Comparison of ENCODE assay signal across 6 cellular contexts in the genomic region with DNA sequence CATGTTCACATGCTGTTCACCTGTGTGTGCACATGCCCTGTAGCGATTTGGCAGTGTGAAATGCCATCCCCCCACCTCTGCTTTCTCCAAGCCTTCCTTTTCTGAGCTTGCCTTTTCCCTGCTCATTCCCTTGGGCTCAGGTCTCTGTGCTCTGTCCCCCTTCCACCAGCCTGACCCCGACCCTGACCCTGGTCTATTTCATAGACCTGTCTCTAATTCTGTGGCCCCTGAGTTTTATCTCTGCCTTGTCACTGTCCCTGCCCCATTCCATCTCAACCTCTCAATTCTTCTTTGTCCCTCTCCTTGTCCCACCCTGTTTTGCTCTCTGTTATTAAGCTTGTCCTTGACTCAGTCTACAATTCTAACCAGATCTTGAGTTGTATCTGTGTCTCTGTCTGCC. TPM values are rescaled to one million over a fixed set of nuclear protein-coding genes. Genes with fewer than 3 reads are reported as not detected.
DNase-seq lines count a peak whose midpoint lies in the region; ATAC-seq and TF ChIP-seq lines count a peak whose summit lies in the region.

No MANE protein-coding gene starts in this region.

- peak overlapping the region; percentile 62 for H3K4me3 Mint-ChIP-seq in T-helper 2 cell treated with Interferon-gamma antibody and Interleukin-4, amounts not matched to agents 5 μg/mL and 100 μg/mL, for 36 hours

- TF ChIP-seq CTCF in fibroblast of mammary gland (conservative IDR thresholded peaks at IDR 0.05; ENCODE audit: control insufficient read depth, insufficient read depth, low read depth, low read length) (no peak), stomach (IDR thresholded peaks at IDR 0.05) (no peak)

- H3K27ac Mint-ChIP-seq in T-helper 2 cell treated with Interferon-gamma antibody and Interleukin-4, amounts not matched to agents 5 μg/mL and 100 μg/mL, for 36 hours, result peak overlapping the region; percentile 7

- peaks cover 0 to 9% (median 0%) of the 10 kb centered on the region in 4 donors for H3K36me3 ChIP-seq in stomach

- no peak for DNase-seq in T-helper 2 cell treated with Interferon-gamma antibody and Interleukin-4, amounts not matched to agents 5 μg/mL and 100 μg/mL, for 36 hours (ENCODE audit: low spot score)
- no peak for DNase-seq in T-helper 2 cell
- DNase-seq in fibroblast of mammary gland (ENCODE audit: low read depth), result no peak
- DNase-seq in stomach, result no peak
- DNase-seq in activated CD4-positive, alpha-beta T cell treated with anti-CD3 and anti-CD28 coated beads, Interleukin-2, amount 50 U/mL, for 1 hour, result no peak

- H3K27me3 ChIP-seq in stomach, result no peaks in the 10 kb centered on the region

- no peak for TF ChIP-seq EP300 in stomach (IDR thresholded peaks at IDR 0.05)

- ATAC-seq in GM18511 (IDR thresholded peaks at IDR 0.05; ENCODE audit: unreplicated experiment), result no peak

- peaks cover 23 to 38% (median 31%) of the 10 kb centered on the region in 4 donors for H3K4me1 ChIP-seq in stomach

- H3K9me3 Mint-ChIP-seq in T-helper 2 cell treated with Interferon-gamma antibody and Interleukin-4, amounts not matched to agents 5 μg/mL and 100 μg/mL, for 36 hours, result no peaks in the 10 kb centered on the region

- TF ChIP-seq POLR2A in stomach (IDR thresholded peaks at IDR 0.05), result no peak

- H3K4me3 ChIP-seq in fibroblast of mammary gland (ENCODE audit: control insufficient read depth, low read depth, low read length) (peak overlapping the region; percentile 36), stomach (peak overlapping the region; percentile 53 to 59 (median 56))

- H3K36me3 Mint-ChIP-seq in T-helper 2 cell treated with Interferon-gamma antibody and Interleukin-4, amounts not matched to agents 5 μg/mL and 100 μg/mL, for 36 hours (ENCODE audit: low read depth), result peaks cover 2% of the 10 kb centered on the region

- 23 to 56% (median 46%) methylated on average over 2 of the region's 2 CpGs for WGBS in stomach, 5 donors

- H3K9me3 ChIP-seq in stomach, result no peaks in the 10 kb centered on the region

- peak overlapping the region; percentile 24 to 89 (median 88) for H3K27ac ChIP-seq in stomach

- no peaks in the 10 kb centered on the region for H3K27me3 Mint-ChIP-seq in T-helper 2 cell treated with Interferon-gamma antibody and Interleukin-4, amounts not matched to agents 5 μg/mL and 100 μg/mL, for 36 hours (ENCODE audit: low read depth)

- H3K4me1 Mint-ChIP-seq in T-helper 2 cell treated with Interferon-gamma antibody and Interleukin-4, amounts not matched to agents 5 μg/mL and 100 μg/mL, for 36 hours (ENCODE audit: low read depth), result peaks cover 24% of the 10 kb centered on the region

- intact Hi-C loops in stomach (cut with DNase I; ENCODE audit: low total_unique reads), result no loop called here

RNA-seq across cellular contexts. Expression of gene ARAP3, which starts 0.7 kb away (rescaled TPM):
- total RNA-seq in stomach, result 10 to 100 TPM in 1 of 5 donors, 1 to 10 TPM in 4; 2.3 to 11.9 (median 6.2) TPM
- 1 to 10 TPM; 4.3 to 6.3 (median 5.0) TPM for polyA plus RNA-seq in stomach

RNA-seq across cellular contexts. Expression of gene FCHSD1, which starts 30.1 kb away (rescaled TPM):
- 10 to 100 TPM; 12.3 to 66.5 (median 28.0) TPM for total RNA-seq in stomach
- polyA plus RNA-seq in stomach, result 1 to 10 TPM; 5.0 to 9.9 (median 9.0) TPM

RNA-seq across cellular contexts. Expression of gene RELL2, which starts 44.5 kb away (rescaled TPM):
- 1 to 10 TPM in 3 of 5 donors, under 1 TPM in 1, not detected in 1; 0.45 to 2.2 (median 1.1) TPM for total RNA-seq in stomach
- 1 to 10 TPM in 2 of 3 donors, under 1 TPM in 1; 0.61 to 4.9 (median 1.8) TPM for polyA plus RNA-seq in stomach

RNA-seq across cellular contexts. Expression of gene HDAC3, which starts 44.6 kb away (rescaled TPM):
- total RNA-seq in stomach, result 10 to 100 TPM; 37.1 to 64.3 (median 48.4) TPM
- 10 to 100 TPM; 34.7 to 51.8 (median 36.2) TPM for polyA plus RNA-seq in stomach
